ENCODE assay signal across 8 cellular contexts in genomic region chr1:184051485-184052193, GRCh38. TPM values are rescaled to one million over a fixed set of nuclear protein-coding genes. Genes with fewer than 3 reads are reported as not detected.
DNase-seq lines count a peak whose midpoint lies in the region; ATAC-seq and TF ChIP-seq lines count a peak whose summit lies in the region.

Gene TSEN15 (plus strand): TSS chr1:184051730. CDS start chr1:184051756, 26 bp downstream.

- H3K4me1 ChIP-seq in foreskin keratinocyte: peaks cover 8% of the 10 kb centered on the region
- peaks cover 16 to 17% of the 10 kb centered on the region in 2 experiments for H3K4me1 ChIP-seq in neutrophil (ENCODE audit: control insufficient read depth in 1 of 2, insufficient read depth in 1 of 2, low read depth in 1 of 2, low read length in 1 of 2)
- peaks cover 29% of the 10 kb centered on the region for H3K4me1 ChIP-seq in suprapubic skin

- DNase-seq in EH (ENCODE audit: low read depth): peak; percentile 87
- peak; percentile 77 to 83 for DNase-seq in Kasumi-1 (lab: John Stamatoyannopoulos, UW)
- peak; percentile 48 for DNase-seq in SHP77 treated with DMSO at 0.1 percent for 48 hours (lab: John Stamatoyannopoulos, UW)
- peak; percentile 92 for DNase-seq in activated effector memory CD4-positive, alpha-beta T cell treated with anti-CD3 and anti-CD28 coated beads, Interleukin-2, amount 50 U/mL, for 16 hours
- peak; percentile 51 to 77 for DNase-seq in foreskin keratinocyte
- peak; percentile 78 to 86 for DNase-seq in suprapubic skin (ENCODE audit: low spot score in 2 of 2)

- H3K36me3 ChIP-seq in neutrophil (peaks cover 4% of the 10 kb centered on the region), suprapubic skin (no peaks in the 10 kb centered on the region)

- H3K27ac ChIP-seq in foreskin keratinocyte: peak within 1 kb of the TSS; percentile 97
- peak within 1 kb of the TSS; percentile 30 for H3K27ac ChIP-seq in neutrophil
- peak within 1 kb of the TSS; percentile 78 for H3K27ac ChIP-seq in suprapubic skin

- ATAC-seq in GM21825 (IDR thresholded peaks at IDR 0.05; ENCODE audit: unreplicated experiment): peak; percentile 98
- peak; percentile 97 for ATAC-seq in foreskin keratinocyte

- no peak for TF ChIP-seq POLR2A in suprapubic skin (IDR thresholded peaks at IDR 0.05)

- TF ChIP-seq CTCF in foreskin keratinocyte (conservative IDR thresholded peaks at IDR 0.05): no peak
- no peak for TF ChIP-seq CTCF in neutrophil (IDR thresholded peaks at IDR 0.05)
- no peak for TF ChIP-seq CTCF in suprapubic skin (IDR thresholded peaks at IDR 0.05)

- no peak for TF ChIP-seq EP300 in suprapubic skin (IDR thresholded peaks at IDR 0.05)

- H3K9me3 ChIP-seq in neutrophil (no peaks in the 10 kb centered on the region), suprapubic skin (no peaks in the 10 kb centered on the region)

- H3K4me3 ChIP-seq in neutrophil (ENCODE audit: low read depth in 1 of 2, low read length in 1 of 2) (peak within 1 kb of the TSS; percentile 73 to 79), suprapubic skin (peak within 1 kb of the TSS; percentile 89)

- H3K27me3 ChIP-seq in foreskin keratinocyte: peaks cover 5% of the 10 kb centered on the region
- H3K27me3 ChIP-seq in neutrophil: peaks cover 35% of the 10 kb centered on the region
- H3K27me3 ChIP-seq in suprapubic skin: no peaks in the 10 kb centered on the region

- WGBS in suprapubic skin: under 1% methylated on average over 41 of the region's 54 CpGs

RNA-seq across cellular contexts. Expression of gene TSEN15, which starts in this region (rescaled TPM):
- total RNA-seq in foreskin keratinocyte: 47.5 and 54.4 TPM in 2 replicates
- polyA plus RNA-seq in foreskin keratinocyte: 40.5 and 41.2 TPM in 2 replicates
- 10 to 100 TPM; 14.8 to 24.7 (median 21.3) TPM for total RNA-seq in suprapubic skin

Comparison
In these comparisons a context has a peak if more than half of its experiments do, and no peak if none do; other contexts are left out.
1. Peak in every context shown above with its lines: DNase-seq, ATAC-seq, H3K4me3 ChIP-seq and H3K27ac ChIP-seq.
2. H3K27ac ChIP-seq: peak in every context shown above with its lines; median percentile 97 in foreskin keratinocyte; 78 in suprapubic skin; 30 in neutrophil.